12 cellular contexts compared by ENCODE assay signal in the genomic region with DNA sequence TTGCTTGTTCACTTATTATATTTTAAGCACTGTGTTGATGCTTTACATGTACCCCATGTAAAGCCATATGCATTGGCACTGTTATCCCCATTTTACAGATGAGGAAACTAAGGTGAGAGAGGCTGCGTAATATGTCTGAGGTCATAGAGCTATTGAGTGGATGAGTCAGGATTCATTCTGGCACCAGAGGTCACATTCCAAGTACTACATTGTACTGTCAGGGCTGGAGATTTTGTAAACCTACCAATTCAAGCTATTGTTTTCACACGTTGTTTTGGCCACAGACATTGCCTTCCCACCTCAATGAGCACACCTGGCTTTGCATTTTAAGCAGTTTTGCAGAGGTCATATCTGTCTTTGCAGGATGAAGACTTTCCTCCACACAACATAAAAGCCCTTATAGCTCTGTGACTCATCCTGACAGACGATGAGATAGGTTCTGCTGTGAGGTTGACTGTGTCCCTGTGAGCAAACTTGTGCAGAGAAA. TPM values are rescaled to one million over a fixed set of nuclear protein-coding genes. Genes with fewer than 3 reads are reported as not detected.
DNase-seq lines count a peak whose midpoint lies in the region; ATAC-seq and TF ChIP-seq lines count a peak whose summit lies in the region.
"Had no signal": no experiment of that assay in that cellular context is flagged by ENCODE, and none has a peak within 500 bp of the region (broad histone marks: within the 10 kb centered on the region; RNA-seq: fewer than 3 reads in every experiment).

No MANE protein-coding gene starts in this region.

- H3K27me3 Mint-ChIP-seq in HFFc6 (ENCODE audit: insufficient read depth) (no peaks in the 10 kb centered on the region; the same call in 1 of the 2 replicates), osteocyte (ENCODE audit: unreplicated experiment) (no peaks in the 10 kb centered on the region)
- H3K27me3 Mint-ChIP-seq: CD4-positive, alpha-beta memory T cell had no signal

- no peaks in the 10 kb centered on the region for H3K4me1 ChIP-seq in hepatocyte (ENCODE audit: insufficient read depth)
- H3K4me1 ChIP-seq in ovary (ENCODE audit: insufficient read depth) = peaks cover 9% of the 10 kb centered on the region

- H3K27ac Mint-ChIP-seq in HFFc6 = no peak overlapping the region
- no peak overlapping the region for H3K27ac Mint-ChIP-seq in osteocyte (ENCODE audit: unreplicated experiment)
- H3K27ac Mint-ChIP-seq: CD4-positive, alpha-beta memory T cell had no signal

- H3K27ac ChIP-seq in hepatocyte (no peak overlapping the region), ovary (no peak overlapping the region)

- peaks cover 6% of the 10 kb centered on the region; the same call in 1 of the 2 replicates for H3K36me3 Mint-ChIP-seq in HFFc6 (ENCODE audit: low read depth)
- H3K36me3 Mint-ChIP-seq in osteocyte (ENCODE audit: unreplicated experiment) = no peaks in the 10 kb centered on the region

- no peaks in the 10 kb centered on the region for H3K9me2 ChIP-seq in hepatocyte (replicated peaks; ENCODE audit: insufficient read depth)

- no peaks in the 10 kb centered on the region for H4K20me1 ChIP-seq in hepatocyte (ENCODE audit: insufficient read depth, poor library complexity, severe bottlenecking)

- peaks cover 61% of the 10 kb centered on the region for H3K79me2 ChIP-seq in hepatocyte

- intact Hi-C loops in ovary (cut with DNase I) = no loop called here

- no peak overlapping the region for H3K4me3 ChIP-seq in hepatocyte
- H3K4me3 ChIP-seq in ovary = no peak overlapping the region
- H3K4me3 ChIP-seq: lung had no signal

- no peak for TF ChIP-seq EP300 in ovary (IDR thresholded peaks at IDR 0.05)

- DNase-seq in AG20443 (ENCODE audit: low spot score) (peak; percentile 51), HFFc6 (peak; percentile 77), astrocyte of the hippocampus (ENCODE audit: low read depth, low spot score) (peak; percentile 31), hepatocyte (ENCODE audit: low spot score) (peak; percentile 23), HEK293T (ENCODE audit: extremely low spot score) (no peak), osteocyte (ENCODE audit: extremely low spot score, unreplicated experiment) (no peak), ovary (no peak)
- DNase-seq: aorta; CD4-positive, alpha-beta memory T cell; NCI-H1694 had no signal

- no peaks in the 10 kb centered on the region for H3K27me3 ChIP-seq in hepatocyte
- no peaks in the 10 kb centered on the region for H3K27me3 ChIP-seq in ovary

- CTCF ChIA-PET in HEK293T (lab: Yijun Ruan, JAX) = interaction anchor here (0.7 kb wide), 1 partner anchor 272 kb away, joined by 3 read pairs; no protein-coding TSS in a partner anchor

- POLR2A ChIA-PET in HEK293T (lab: Yijun Ruan, JAX) = no interaction called here

- no peaks in the 10 kb centered on the region for H3K9me3 ChIP-seq in hepatocyte (ENCODE audit: low read depth)
- no peaks in the 10 kb centered on the region for H3K9me3 ChIP-seq in ovary

- H3K9me3 Mint-ChIP-seq in HFFc6 (no peaks in the 10 kb centered on the region), osteocyte (ENCODE audit: unreplicated experiment) (no peaks in the 10 kb centered on the region)
- H3K9me3 Mint-ChIP-seq: CD4-positive, alpha-beta memory T cell had no signal

- TF ChIP-seq CTCF in HFFc6 (IDR thresholded peaks at IDR 0.05) (no peak), hepatocyte (IDR thresholded peaks at IDR 0.05; ENCODE audit: poor library complexity) (no peak), osteocyte (IDR thresholded peaks at IDR 0.05) (no peak), ovary (IDR thresholded peaks at IDR 0.05) (no peak)

- no peak for ATAC-seq in HG03520 (IDR thresholded peaks at IDR 0.05; ENCODE audit: unreplicated experiment)

- H2AFZ ChIP-seq in hepatocyte = no peak overlapping the region

- 48% methylated on average over 3 of the region's 3 CpGs for WGBS in hepatocyte (ENCODE audit: low lambda C conversion rate, missing lambda C conversion rate)
- WGBS in ovary, 3 donors = 73 to 76% (median 75%) methylated on average over 3 of the region's 3 CpGs

- H3K4me3 Mint-ChIP-seq in HFFc6 (no peak overlapping the region), osteocyte (ENCODE audit: unreplicated experiment) (no peak overlapping the region)
- H3K4me3 Mint-ChIP-seq: CD4-positive, alpha-beta memory T cell had no signal

- no peak overlapping the region for H3K4me2 ChIP-seq in hepatocyte

- H3K4me1 Mint-ChIP-seq in HFFc6 (ENCODE audit: low read depth) = peaks cover 64% of the 10 kb centered on the region
- peaks cover 3% of the 10 kb centered on the region for H3K4me1 Mint-ChIP-seq in osteocyte (ENCODE audit: unreplicated experiment)

- H3K36me3 ChIP-seq in hepatocyte (replicated peaks; ENCODE audit: insufficient read depth, low read depth) (no peaks in the 10 kb centered on the region), ovary (no peaks in the 10 kb centered on the region)

- TF ChIP-seq POLR2A in ovary (IDR thresholded peaks at IDR 0.05) = no peak

TF ChIP-seq in HEK293T, 16 proteins besides CTCF, POLR2A, EP300 and RAD21:
- TF ChIP-seq SUZ12 (IDR thresholded peaks at IDR 0.05) (no peak), SP1 (IDR thresholded peaks at IDR 0.05) (no peak), HDGF (IDR thresholded peaks at IDR 0.05; ENCODE audit: borderline replicate concordance) (no peak), ZNF384 (IDR thresholded peaks at IDR 0.05) (no peak), FOXA1 (IDR thresholded peaks at IDR 0.05) (no peak), TARDBP (IDR thresholded peaks at IDR 0.05) (no peak), LEF1 (IDR thresholded peaks at IDR 0.05; ENCODE audit: borderline replicate concordance) (no peak), CTBP1 (IDR thresholded peaks at IDR 0.05; ENCODE audit: borderline replicate concordance) (no peak), ELF4 (IDR thresholded peaks at IDR 0.05) (no peak), NFRKB (IDR thresholded peaks at IDR 0.05) (no peak), FOXM1 (IDR thresholded peaks at IDR 0.05; ENCODE audit: borderline replicate concordance) (no peak), ARNT (IDR thresholded peaks at IDR 0.05) (no peak), FOXK2 (IDR thresholded peaks at IDR 0.05) (no peak), L3MBTL2 (conservative IDR thresholded peaks at IDR 0.05) (no peak), BHLHE40 (IDR thresholded peaks at IDR 0.05; ENCODE audit: borderline replicate concordance) (no peak)
- TF ChIP-seq, protein P1, sequence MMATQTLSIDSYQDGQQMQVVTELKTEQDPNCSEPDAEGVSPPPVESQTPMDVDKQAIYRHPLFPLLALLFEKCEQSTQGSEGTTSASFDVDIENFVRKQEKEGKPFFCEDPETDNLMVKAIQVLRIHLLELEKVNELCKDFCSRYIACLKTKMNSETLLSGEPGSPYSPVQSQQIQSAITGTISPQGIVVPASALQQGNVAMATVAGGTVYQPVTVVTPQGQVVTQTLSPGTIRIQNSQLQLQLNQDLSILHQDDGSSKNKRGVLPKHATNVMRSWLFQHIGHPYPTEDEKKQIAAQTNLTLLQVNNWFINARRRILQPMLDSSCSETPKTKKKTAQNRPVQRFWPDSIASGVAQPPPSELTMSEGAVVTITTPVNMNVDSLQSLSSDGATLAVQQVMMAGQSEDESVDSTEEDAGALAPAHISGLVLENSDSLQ (IDR thresholded peaks at IDR 0.05) = no peak
TF ChIP-seq in HEK293T: peak in this region for 0.

RNA-seq across cellular contexts. Expression of gene ANKS1A, which starts 33.2 kb away (rescaled TPM):
- 10 to 100 TPM; 11.6 to 13.5 (median 13.1) TPM for total RNA-seq in HFFc6 (2021; fragmentation: NEBNext Ultra II Directional; extraction: Animal tissue kit (Norgen Biotek cat#: 25700))
- 18.5 and 25.4 TPM in 2 replicates for total RNA-seq in hepatocyte
- polyA plus RNA-seq in hepatocyte = 15.9 and 17.5 TPM in 2 replicates
- total RNA-seq in osteocyte = 15.5 and 18.5 TPM in 2 replicates
- total RNA-seq in ovary = 10 to 100 TPM; 16.0 to 45.0 (median 28.9) TPM
- polyA plus RNA-seq in ovary = 10 to 100 TPM; 19.2 to 20.5 TPM

RNA-seq across cellular contexts. Expression of gene TAF11, which starts 34.4 kb away (rescaled TPM):
- 10 to 100 TPM; 15.2 to 19.0 (median 16.1) TPM for total RNA-seq in HFFc6 (2021; fragmentation: NEBNext Ultra II Directional; extraction: Animal tissue kit (Norgen Biotek cat#: 25700))
- total RNA-seq in hepatocyte (43.9 and 47.6 TPM in 2 replicates), osteocyte (33.8 and 35.8 TPM in 2 replicates), ovary (10 to 100 TPM; 16.0 to 25.0 (median 19.1) TPM)
- polyA plus RNA-seq in hepatocyte (33.1 and 38.6 TPM in 2 replicates), ovary (10 to 100 TPM; 30.7 to 30.8 TPM)

Comparison
In these comparisons a context has a peak if more than half of its experiments do, and no peak if none do; other contexts are left out.
1. DNase-seq: peak in AG20443 (single experiment), HFFc6 (single experiment), astrocyte of the hippocampus (single experiment) and hepatocyte (single experiment); none in HEK293T (single experiment), osteocyte (single experiment) and ovary (0 of 5).